ENCODE assay signal across 9 cellular contexts in the genomic region with DNA sequence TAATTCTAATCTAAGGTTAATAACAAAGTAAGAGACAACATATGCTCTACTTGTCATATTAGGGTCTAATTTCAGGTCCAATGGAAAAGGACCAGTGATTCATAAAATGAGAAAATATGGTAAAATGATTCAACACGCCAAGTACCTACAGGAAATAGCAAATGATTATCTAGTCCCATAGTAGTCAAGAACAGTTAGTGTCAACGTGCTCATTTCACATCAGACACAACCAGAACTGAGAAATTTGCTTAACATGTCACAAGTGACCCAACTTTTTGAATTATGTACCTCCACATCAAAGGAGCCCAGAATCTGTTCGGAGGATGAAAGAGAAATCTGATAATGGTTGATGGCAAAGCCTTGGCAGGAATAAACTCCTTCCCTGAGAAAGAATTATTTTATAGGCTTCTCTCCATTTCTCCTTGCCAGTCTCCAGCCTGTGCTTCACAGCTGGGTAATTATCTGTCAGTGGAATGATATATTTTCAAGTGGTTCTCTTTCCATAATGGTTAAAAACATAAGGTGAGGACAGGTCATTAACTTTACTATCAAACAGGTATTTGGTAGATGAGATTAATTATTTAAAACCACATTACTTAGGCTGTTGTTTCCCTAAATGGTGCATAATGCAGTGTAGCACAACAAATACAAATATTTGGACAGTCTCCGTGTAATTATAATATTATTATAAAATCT.
"Had no signal": no experiment of that assay in that cellular context is flagged by ENCODE, and none has a peak within 500 bp of the region (broad histone marks: within the 10 kb centered on the region; RNA-seq: fewer than 3 reads in every experiment).

No MANE protein-coding gene starts in this region.

- H3K27ac Mint-ChIP-seq: activated CD8-positive, alpha-beta memory T cell treated with anti-CD3 and anti-CD28 coated beads, Interleukin-2, amount 10 ng/mL, durations not matched to agents 7 days and 5 days; activated naive CD8-positive, alpha-beta T cell treated with anti-CD3 and anti-CD28 coated beads, Interleukin-2, amount 50 U/mL, for 24 hours had no signal

- H3K27me3 Mint-ChIP-seq: activated CD8-positive, alpha-beta memory T cell treated with anti-CD3 and anti-CD28 coated beads, Interleukin-2, amount 10 ng/mL, durations not matched to agents 7 days and 5 days; activated naive CD8-positive, alpha-beta T cell treated with anti-CD3 and anti-CD28 coated beads, Interleukin-2, amount 50 U/mL, for 24 hours; naive B cell had no signal

- DNase-seq: activated CD4-positive, CD25-positive, alpha-beta regulatory T cell; activated CD8-positive, alpha-beta memory T cell treated with anti-CD3 and anti-CD28 coated beads, Interleukin-2, amount 10 ng/mL, durations not matched to agents 7 days and 5 days; activated naive CD8-positive, alpha-beta T cell treated with anti-CD3 and anti-CD28 coated beads, Interleukin-2, amount 50 U/mL, for 24 hours; activated T-cell treated with anti-CD3 and anti-CD28 coated beads, Interleukin-2, amount 50 U/mL, for 4 hours; glutamatergic neuron; naive B cell; retina; stimulated activated CD4-positive, alpha-beta T cell treated with anti-CD3 and anti-CD28 coated beads, Interleukin-4, amount 100 ng/mL, for 24 hours; tibial artery had no signal

- H3K4me1 Mint-ChIP-seq: activated naive CD8-positive, alpha-beta T cell treated with anti-CD3 and anti-CD28 coated beads, Interleukin-2, amount 50 U/mL, for 24 hours had no signal

- H3K36me3 Mint-ChIP-seq: activated CD8-positive, alpha-beta memory T cell treated with anti-CD3 and anti-CD28 coated beads, Interleukin-2, amount 10 ng/mL, durations not matched to agents 7 days and 5 days had no signal

- H3K4me3 Mint-ChIP-seq: activated CD8-positive, alpha-beta memory T cell treated with anti-CD3 and anti-CD28 coated beads, Interleukin-2, amount 10 ng/mL, durations not matched to agents 7 days and 5 days; activated naive CD8-positive, alpha-beta T cell treated with anti-CD3 and anti-CD28 coated beads, Interleukin-2, amount 50 U/mL, for 24 hours; activated T-cell treated with anti-CD3 and anti-CD28 coated beads, Interleukin-2, amount 50 U/mL, for 4 hours; naive B cell had no signal

- H3K9me3 Mint-ChIP-seq: activated T-cell treated with anti-CD3 and anti-CD28 coated beads, Interleukin-2, amount 50 U/mL, for 4 hours had no signal
